ENCODE assay signal across 21 cellular contexts in genomic region chr18:34639662-34640061, GRCh38.
"Had no signal": no experiment of that assay in that cellular context is flagged by ENCODE, and none has a peak within 500 bp of the region (broad histone marks: within the 10 kb centered on the region; RNA-seq: fewer than 3 reads in every experiment).

No MANE protein-coding gene starts in this region.

- H3K9me3 ChIP-seq: body of pancreas, esophagus squamous epithelium, heart left ventricle, pancreas, suprapubic skin had no signal

- H3K27ac ChIP-seq: body of pancreas, esophagus squamous epithelium, pancreas, suprapubic skin, WERI-Rb-1 had no signal

- H3K4me1 ChIP-seq: body of pancreas, esophagus squamous epithelium, pancreas, suprapubic skin had no signal

- H3K27me3 ChIP-seq: body of pancreas, esophagus squamous epithelium, heart left ventricle, pancreas, suprapubic skin had no signal

- H3K4me3 ChIP-seq: body of pancreas, esophagus squamous epithelium, heart left ventricle, pancreas, suprapubic skin had no signal

- H3K36me3 ChIP-seq: esophagus squamous epithelium, heart left ventricle, pancreas, suprapubic skin, WERI-Rb-1 had no signal

- DNase-seq: activated CD4-positive, alpha-beta memory T cell treated with anti-CD3 and anti-CD28 coated beads for 36 hours; activated CD4-positive, alpha-beta T cell treated with anti-CD3 and anti-CD28 coated beads for 36 hours; activated effector memory CD4-positive, alpha-beta T cell treated with Interleukin-2 at 50 U/mL for 16 hours; activated T-cell treated with anti-CD3 and anti-CD28 coated beads, Interleukin-2, amount 50 U/mL, for 24 hours; amygdala; body of pancreas; central memory CD4-positive, alpha-beta T cell; cortex of kidney; effector CD4-positive, alpha-beta T cell; esophagus squamous epithelium; heart left ventricle; left colon; mammary epithelial cell; naive thymus-derived CD4-positive, alpha-beta T cell; pancreas; retina; small intestine; stimulated activated naive CD8-positive, alpha-beta T cell treated with anti-CD3 and anti-CD28 coated beads, Interleukin-15, Interleukin-2, amounts not matched to agents 100 U/mL and 50 U/mL, for 24 hours; T-helper 1 cell; WERI-Rb-1 had no signal

- ATAC-seq: activated CD4-positive, alpha-beta T cell treated with anti-CD3 and anti-CD28 coated beads for 36 hours; body of pancreas; left colon; naive thymus-derived CD4-positive, alpha-beta T cell; pancreas; stimulated activated naive CD8-positive, alpha-beta T cell treated with anti-CD3 and anti-CD28 coated beads, Interleukin-15, Interleukin-2, amounts not matched to agents 100 U/mL and 50 U/mL, for 24 hours had no signal
